Comparison of ENCODE assay signal across 17 cellular contexts in the genomic region with DNA sequence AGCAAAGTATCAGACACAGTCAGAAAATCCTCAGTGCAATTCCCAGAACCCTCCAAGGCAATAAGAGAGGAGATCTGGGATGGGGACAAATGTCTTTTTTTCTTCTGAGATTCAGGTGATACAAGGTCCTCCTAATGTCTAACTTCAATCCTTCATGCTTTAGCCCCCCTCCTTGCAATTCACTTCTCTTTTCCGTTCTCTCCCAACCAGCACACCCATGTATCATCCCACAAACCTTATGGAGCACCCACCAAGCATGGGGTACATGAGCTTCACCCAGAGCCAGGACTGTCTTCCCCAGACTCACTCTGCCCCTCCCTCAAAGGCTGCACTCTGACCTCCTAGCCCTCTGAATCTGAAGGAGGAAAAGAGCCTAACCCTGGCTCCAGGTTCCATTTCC. TPM values are rescaled to one million over a fixed set of nuclear protein-coding genes. Genes with fewer than 3 reads are reported as not detected.
DNase-seq lines count a peak whose midpoint lies in the region; ATAC-seq and TF ChIP-seq lines count a peak whose summit lies in the region.
"Had no signal": no experiment of that assay in that cellular context is flagged by ENCODE, and none has a peak within 500 bp of the region (broad histone marks: within the 10 kb centered on the region; RNA-seq: fewer than 3 reads in every experiment).

No MANE protein-coding gene starts in this region.

- no peaks in the 10 kb centered on the region for H3K27me3 ChIP-seq in naive thymus-derived CD4-positive, alpha-beta T cell (ENCODE audit: control insufficient read depth in 2 of 2, insufficient read depth in 2 of 2, low read length in 2 of 2)
- H3K27me3 ChIP-seq in testis, result no peaks in the 10 kb centered on the region
- no peaks in the 10 kb centered on the region for H3K27me3 ChIP-seq in CD4-positive, alpha-beta memory T cell (ENCODE audit: insufficient read depth, low read length)

- no peak for TF ChIP-seq CTCF in testis (IDR thresholded peaks at IDR 0.05)

- H3K9me3 Mint-ChIP-seq in activated naive CD4-positive, alpha-beta T cell treated with anti-CD3 and anti-CD28 coated beads, Interleukin-2, amount 50 U/mL, for 24 hours, result no peaks in the 10 kb centered on the region
- no peaks in the 10 kb centered on the region for H3K9me3 Mint-ChIP-seq in activated naive CD4-positive, alpha-beta T cell treated with anti-CD3 and anti-CD28 coated beads for 36 hours
- no peaks in the 10 kb centered on the region for H3K9me3 Mint-ChIP-seq in central memory CD8-positive, alpha-beta T cell
- no peaks in the 10 kb centered on the region for H3K9me3 Mint-ChIP-seq in naive thymus-derived CD4-positive, alpha-beta T cell
- no peaks in the 10 kb centered on the region for H3K9me3 Mint-ChIP-seq in CD4-positive, alpha-beta memory T cell
- H3K9me3 Mint-ChIP-seq: activated B cell treated with CpG ODN at 0.5 μM for 24 hours had no signal

- peak overlapping the region; percentile 14 for H3K27ac Mint-ChIP-seq in activated naive CD4-positive, alpha-beta T cell treated with anti-CD3 and anti-CD28 coated beads, Interleukin-2, amount 50 U/mL, for 24 hours
- no peak overlapping the region for H3K27ac Mint-ChIP-seq in activated naive CD4-positive, alpha-beta T cell treated with anti-CD3 and anti-CD28 coated beads for 36 hours
- peak overlapping the region; percentile 38 for H3K27ac Mint-ChIP-seq in central memory CD8-positive, alpha-beta T cell (ENCODE audit: low read depth)
- peak overlapping the region in 5 of 9 donors; percentile 5 to 78 (median 75) for H3K27ac Mint-ChIP-seq in naive thymus-derived CD4-positive, alpha-beta T cell
- H3K27ac Mint-ChIP-seq in CD4-positive, alpha-beta memory T cell, result peak overlapping the region in 3 of 7 donors; percentile 20 to 78 (median 56)
- H3K27ac Mint-ChIP-seq: activated B cell treated with CpG ODN at 0.5 μM for 24 hours had no signal

- no peak overlapping the region for H3K4me3 Mint-ChIP-seq in activated naive CD4-positive, alpha-beta T cell treated with anti-CD3 and anti-CD28 coated beads, Interleukin-2, amount 50 U/mL, for 24 hours
- no peak overlapping the region for H3K4me3 Mint-ChIP-seq in activated naive CD4-positive, alpha-beta T cell treated with anti-CD3 and anti-CD28 coated beads for 36 hours
- H3K4me3 Mint-ChIP-seq in central memory CD8-positive, alpha-beta T cell, result no peak overlapping the region
- peak overlapping the region in 1 of 10 donors; percentile 32 for H3K4me3 Mint-ChIP-seq in naive thymus-derived CD4-positive, alpha-beta T cell
- peak overlapping the region in 1 of 8 donors; percentile 13 for H3K4me3 Mint-ChIP-seq in CD4-positive, alpha-beta memory T cell
- H3K4me3 Mint-ChIP-seq: activated B cell treated with CpG ODN at 0.5 μM for 24 hours had no signal

- peaks cover 4 to 17% of the 10 kb centered on the region in 2 donors for H3K4me1 ChIP-seq in naive thymus-derived CD4-positive, alpha-beta T cell (ENCODE audit: control insufficient read depth in 2 of 2, insufficient read depth in 2 of 2, low read length in 2 of 2)
- peaks cover 76% of the 10 kb centered on the region for H3K4me1 ChIP-seq in testis
- H3K4me1 ChIP-seq in CD4-positive, alpha-beta memory T cell (ENCODE audit: insufficient read depth, low read length), result peaks cover 31% of the 10 kb centered on the region

- H3K4me3 ChIP-seq in naive thymus-derived CD4-positive, alpha-beta T cell (ENCODE audit: low read length), result no peak overlapping the region
- H3K4me3 ChIP-seq in testis, result no peak overlapping the region
- no peak overlapping the region for H3K4me3 ChIP-seq in CD4-positive, alpha-beta memory T cell (ENCODE audit: low read length in 2 of 2)

- no peak overlapping the region for H3K27ac ChIP-seq in naive thymus-derived CD4-positive, alpha-beta T cell (ENCODE audit: low read depth, low read length)
- peak overlapping the region; percentile 66 to 91 for H3K27ac ChIP-seq in testis
- H3K27ac ChIP-seq in CD4-positive, alpha-beta memory T cell (ENCODE audit: low read depth, low read length), result no peak overlapping the region
- H3K27ac ChIP-seq: C4-2B had no signal

- peaks cover 36% of the 10 kb centered on the region for H3K4me1 Mint-ChIP-seq in activated naive CD4-positive, alpha-beta T cell treated with anti-CD3 and anti-CD28 coated beads, Interleukin-2, amount 50 U/mL, for 24 hours
- peaks cover 26% of the 10 kb centered on the region for H3K4me1 Mint-ChIP-seq in activated naive CD4-positive, alpha-beta T cell treated with anti-CD3 and anti-CD28 coated beads for 36 hours (ENCODE audit: low read depth)
- H3K4me1 Mint-ChIP-seq in central memory CD8-positive, alpha-beta T cell, result peaks cover 45% of the 10 kb centered on the region
- H3K4me1 Mint-ChIP-seq in naive thymus-derived CD4-positive, alpha-beta T cell, result peaks cover 15 to 55% (median 48%) of the 10 kb centered on the region in 7 donors
- peaks cover 12 to 52% (median 27%) of the 10 kb centered on the region in 4 donors for H3K4me1 Mint-ChIP-seq in CD4-positive, alpha-beta memory T cell

- ATAC-seq in central memory CD8-positive, alpha-beta T cell (replicated peaks; ENCODE audit: extremely low read depth, poor library complexity, severe bottlenecking), result no peak
- ATAC-seq in naive thymus-derived CD4-positive, alpha-beta T cell, result no peak
- no peak for ATAC-seq in HG03097 (IDR thresholded peaks at IDR 0.05; ENCODE audit: low FRiP score, unreplicated experiment)

- intact Hi-C loops in activated naive CD4-positive, alpha-beta T cell treated with anti-CD3 and anti-CD28 coated beads for 36 hours (cut with micrococcal nuclease), result no loop called here
- intact Hi-C loops in naive thymus-derived CD4-positive, alpha-beta T cell (cut with micrococcal nuclease), result no loop called here
- intact Hi-C loops in testis (cut with DNase I; ENCODE audit: low total_unique reads), result loop anchor here (10.0 kb wide), 1 partner anchor 49 kb away; the partner anchor contains the start of gene LSM12
- intact Hi-C loops in CD4-positive, alpha-beta memory T cell (cut with micrococcal nuclease), result no loop called here

- H3K36me3 ChIP-seq in naive thymus-derived CD4-positive, alpha-beta T cell (ENCODE audit: control insufficient read depth in 2 of 3, insufficient read depth in 3 of 3, low read length in 3 of 3), result peaks cover 0 to 46% (median 0%) of the 10 kb centered on the region in 3 experiments
- H3K36me3 ChIP-seq in testis (ENCODE audit: low read depth, missing control alignments), result no peaks in the 10 kb centered on the region
- peaks cover 15% of the 10 kb centered on the region for H3K36me3 ChIP-seq in CD4-positive, alpha-beta memory T cell (ENCODE audit: insufficient read depth, low read length)

- no peak for TF ChIP-seq POLR2A in testis (IDR thresholded peaks at IDR 0.05)

- no peaks in the 10 kb centered on the region for H3K27me3 Mint-ChIP-seq in activated naive CD4-positive, alpha-beta T cell treated with anti-CD3 and anti-CD28 coated beads, Interleukin-2, amount 50 U/mL, for 24 hours
- H3K27me3 Mint-ChIP-seq in activated naive CD4-positive, alpha-beta T cell treated with anti-CD3 and anti-CD28 coated beads for 36 hours (ENCODE audit: low read depth), result no peaks in the 10 kb centered on the region
- H3K27me3 Mint-ChIP-seq in central memory CD8-positive, alpha-beta T cell, result no peaks in the 10 kb centered on the region
- no peaks in the 10 kb centered on the region for H3K27me3 Mint-ChIP-seq in naive thymus-derived CD4-positive, alpha-beta T cell
- H3K27me3 Mint-ChIP-seq in CD4-positive, alpha-beta memory T cell, result no peaks in the 10 kb centered on the region
- H3K27me3 Mint-ChIP-seq: activated B cell treated with CpG ODN at 0.5 μM for 24 hours had no signal

- WGBS in testis, 2 donors, result 70 to 91% methylated on average over 1 of the region's 1 CpG

- CTCF ChIA-PET in activated naive CD4-positive, alpha-beta T cell treated with anti-CD3 and anti-CD28 coated beads for 36 hours (lab: Charles Lee), result no interaction called here
- CTCF ChIA-PET in naive thymus-derived CD4-positive, alpha-beta T cell (lab: Charles Lee), result no interaction called here
- CTCF ChIA-PET in CD4-positive, alpha-beta memory T cell (lab: Charles Lee; ENCODE audit: partially characterized antibody), result interaction anchor here (1.9 kb wide), 1 partner anchor 10 kb away, joined by 4 read pairs; the partner anchor contains the start of gene HDAC5

- no peak for DNase-seq in activated naive CD4-positive, alpha-beta T cell treated with anti-CD3 and anti-CD28 coated beads for 36 hours
- DNase-seq in central memory CD8-positive, alpha-beta T cell (ENCODE audit: low spot score in 2 of 2), result no peak
- DNase-seq in naive thymus-derived CD4-positive, alpha-beta T cell, result no peak
- DNase-seq in testis, result no peak
- DNase-seq in NCI-H2029 (lab: John Stamatoyannopoulos, UW), result no peak
- DNase-seq in CD4-positive, alpha-beta memory T cell, result no peak
- DNase-seq: activated B cell treated with CpG ODN at 0.5 μM for 24 hours; activated effector memory CD4-positive, alpha-beta T cell treated with Interleukin-2 at 50 U/mL for 16 hours; HCEC 1CT; NCI-H1417 treated with DMSO at 0.1 percent for 48 hours; SHP77; T-helper 2 cell had no signal

- no peaks in the 10 kb centered on the region for H3K9me3 ChIP-seq in naive thymus-derived CD4-positive, alpha-beta T cell (ENCODE audit: control insufficient read depth in 2 of 3, low read length in 3 of 3)
- no peaks in the 10 kb centered on the region for H3K9me3 ChIP-seq in testis
- no peaks in the 10 kb centered on the region for H3K9me3 ChIP-seq in CD4-positive, alpha-beta memory T cell (ENCODE audit: control insufficient read depth in 1 of 2, low read length in 2 of 2)

- no peaks in the 10 kb centered on the region for H3K36me3 Mint-ChIP-seq in activated naive CD4-positive, alpha-beta T cell treated with anti-CD3 and anti-CD28 coated beads, Interleukin-2, amount 50 U/mL, for 24 hours
- H3K36me3 Mint-ChIP-seq in activated naive CD4-positive, alpha-beta T cell treated with anti-CD3 and anti-CD28 coated beads for 36 hours (ENCODE audit: low read depth), result peaks cover 3% of the 10 kb centered on the region
- peaks cover 5% of the 10 kb centered on the region for H3K36me3 Mint-ChIP-seq in central memory CD8-positive, alpha-beta T cell (ENCODE audit: insufficient read depth)
- H3K36me3 Mint-ChIP-seq in naive thymus-derived CD4-positive, alpha-beta T cell, result peaks cover 0 to 8% (median 0%) of the 10 kb centered on the region in 5 donors
- peaks cover 8 to 22% of the 10 kb centered on the region in 2 donors for H3K36me3 Mint-ChIP-seq in CD4-positive, alpha-beta memory T cell

- POLR2A ChIA-PET in naive thymus-derived CD4-positive, alpha-beta T cell (lab: Charles Lee), result interaction anchor here (0.9 kb wide), 1 partner anchor 10 kb away, joined by 3 read pairs; the partner anchor contains the start of gene HDAC5
- POLR2A ChIA-PET in CD4-positive, alpha-beta memory T cell (lab: Charles Lee; ENCODE audit: partially characterized antibody), result interaction anchor here (0.6 kb wide), 1 partner anchor 38 kb away, joined by 3 read pairs; no protein-coding TSS in a partner anchor

RNA-seq across cellular contexts. Expression of gene HDAC5, which starts 10.1 kb away (rescaled TPM):
- total RNA-seq in activated naive CD4-positive, alpha-beta T cell treated with anti-CD3 and anti-CD28 coated beads for 36 hours, result 10 to 100 TPM; 17.9 to 18.9 TPM
- 100 to 1,000 TPM in 1 of 5 experiments, 10 to 100 TPM in 4; 15.2 to 106 (median 70.9) TPM for total RNA-seq in naive thymus-derived CD4-positive, alpha-beta T cell
- 10 to 100 TPM; 18.3 to 41.9 TPM for polyA plus RNA-seq in naive thymus-derived CD4-positive, alpha-beta T cell
- 100 to 1,000 TPM in 1 of 2 donors, 10 to 100 TPM in 1; 94.1 to 141 TPM for total RNA-seq in testis
- polyA plus RNA-seq in testis (ENCODE audit: insufficient read depth, low read depth, low replicate concordance), result 43.3 TPM
- total RNA-seq in CD4-positive, alpha-beta memory T cell, result 10 to 100 TPM; 71.4 to 74.2 TPM
- polyA plus RNA-seq in CD4-positive, alpha-beta memory T cell, result 10 to 100 TPM; 12.8 to 34.2 TPM

RNA-seq across cellular contexts. Expression of gene HROB, which starts 28.3 kb away (rescaled TPM):
- total RNA-seq in activated naive CD4-positive, alpha-beta T cell treated with anti-CD3 and anti-CD28 coated beads for 36 hours, result 10 to 100 TPM; 16.9 to 17.6 TPM
- 10 to 100 TPM in 1 of 5 experiments, 1 to 10 TPM in 2, under 1 TPM in 2; 0.76 to 12.3 (median 2.1) TPM for total RNA-seq in naive thymus-derived CD4-positive, alpha-beta T cell
- under 1 TPM; 0.26 to 0.48 TPM for polyA plus RNA-seq in naive thymus-derived CD4-positive, alpha-beta T cell
- 10 to 100 TPM; 20.0 to 20.2 TPM for total RNA-seq in testis
- polyA plus RNA-seq in testis (ENCODE audit: insufficient read depth, low read depth, low replicate concordance), result 22.7 TPM
- under 1 TPM; 0.36 to 0.64 TPM for total RNA-seq in CD4-positive, alpha-beta memory T cell
- polyA plus RNA-seq in CD4-positive, alpha-beta memory T cell, result under 1 TPM; 0.25 to 0.43 TPM

RNA-seq across cellular contexts. Expression of gene G6PC3, which starts 42.8 kb away (rescaled TPM):
- total RNA-seq in activated naive CD4-positive, alpha-beta T cell treated with anti-CD3 and anti-CD28 coated beads for 36 hours, result 10 to 100 TPM; 15.9 to 19.4 TPM
- 10 to 100 TPM in 4 of 5 experiments, 1 to 10 TPM in 1; 9.4 to 25.8 (median 13.9) TPM for total RNA-seq in naive thymus-derived CD4-positive, alpha-beta T cell
- polyA plus RNA-seq in naive thymus-derived CD4-positive, alpha-beta T cell, result 10 to 100 TPM; 18.3 to 18.5 TPM
- 10 to 100 TPM; 58.0 to 85.5 TPM for total RNA-seq in testis
- polyA plus RNA-seq in testis (ENCODE audit: insufficient read depth, low read depth, low replicate concordance), result 109 TPM
- total RNA-seq in CD4-positive, alpha-beta memory T cell, result 10 to 100 TPM; 10.6 to 11.8 TPM
- polyA plus RNA-seq in CD4-positive, alpha-beta memory T cell, result 10 to 100 TPM; 15.6 to 17.9 TPM

RNA-seq across cellular contexts. Expression of gene LSM12, which starts 46.9 kb away (rescaled TPM):
- 10 to 100 TPM; 79.8 to 83.9 TPM for total RNA-seq in activated naive CD4-positive, alpha-beta T cell treated with anti-CD3 and anti-CD28 coated beads for 36 hours
- 10 to 100 TPM; 29.3 to 67.9 (median 33.2) TPM for total RNA-seq in naive thymus-derived CD4-positive, alpha-beta T cell
- polyA plus RNA-seq in naive thymus-derived CD4-positive, alpha-beta T cell, result 10 to 100 TPM; 69.5 to 72.5 TPM
- 10 to 100 TPM; 52.7 to 74.4 TPM for total RNA-seq in testis
- polyA plus RNA-seq in testis (ENCODE audit: insufficient read depth, low read depth, low replicate concordance), result 57.6 TPM
- 10 to 100 TPM; 35.3 to 37.4 TPM for total RNA-seq in CD4-positive, alpha-beta memory T cell
- polyA plus RNA-seq in CD4-positive, alpha-beta memory T cell, result 10 to 100 TPM; 55.6 to 74.0 TPM

RNA-seq across cellular contexts. Expression of gene ASB16, which starts 57.1 kb away (rescaled TPM):
- under 1 TPM in 1 of 2 experiments, not detected in 1; 0.12 TPM for total RNA-seq in activated naive CD4-positive, alpha-beta T cell treated with anti-CD3 and anti-CD28 coated beads for 36 hours
- total RNA-seq in naive thymus-derived CD4-positive, alpha-beta T cell, result under 1 TPM in 1 of 5 experiments, not detected in 4; 0.34 TPM
- polyA plus RNA-seq in naive thymus-derived CD4-positive, alpha-beta T cell, result under 1 TPM in 1 of 2 donors, not detected in 1; 0.08 TPM
- 1 to 10 TPM; 2.5 to 5.7 TPM for total RNA-seq in testis
- 0.86 TPM for polyA plus RNA-seq in testis (ENCODE audit: insufficient read depth, low read depth, low replicate concordance)
- total RNA-seq in CD4-positive, alpha-beta memory T cell, result not detected
- under 1 TPM in 1 of 2 donors, not detected in 1; 0.14 TPM for polyA plus RNA-seq in CD4-positive, alpha-beta memory T cell
- total RNA-seq: activated B cell treated with CpG ODN at 0.5 μM for 24 hours, fibroblast of villous mesenchyme, temporal lobe had no signal

Comparison
In these comparisons a context has a peak if more than half of its experiments do, and no peak if none do; other contexts are left out.
1. H3K27ac ChIP-seq: peak in testis (2 of 2); none in naive thymus-derived CD4-positive, alpha-beta T cell (single experiment) and CD4-positive, alpha-beta memory T cell (single experiment).